In the genomic region with DNA sequence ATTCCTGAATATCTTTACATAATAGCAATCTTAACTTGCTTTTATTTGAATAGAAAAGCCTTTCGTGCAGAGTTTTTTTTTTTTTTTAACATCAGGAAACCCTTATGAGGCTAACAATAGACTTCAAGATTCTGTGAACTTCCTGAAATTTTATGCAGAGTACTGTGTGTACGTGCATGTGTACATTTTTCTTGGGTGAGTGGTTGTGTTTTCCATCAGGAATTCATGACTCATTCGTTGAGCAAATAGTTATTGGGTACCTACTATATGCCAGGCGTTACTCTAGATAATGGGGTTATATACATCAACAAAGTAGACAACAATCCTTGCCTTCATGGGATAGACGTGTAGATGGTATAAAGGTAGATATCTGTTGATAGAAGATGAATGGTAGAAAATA, we compare ENCODE assay signal across 1 cellular context.
A peak's percentile ranks its signal among the peaks of the same experiment; 100 is the strongest.
TF ChIP-seq lines count a peak whose summit lies in the region.

No MANE protein-coding gene starts in this region.

TF ChIP-seq in IMR-90, 13 proteins besides CTCF, POLR2A, EP300 and RAD21 (continued from another document):
- TF ChIP-seq, protein P1, sequence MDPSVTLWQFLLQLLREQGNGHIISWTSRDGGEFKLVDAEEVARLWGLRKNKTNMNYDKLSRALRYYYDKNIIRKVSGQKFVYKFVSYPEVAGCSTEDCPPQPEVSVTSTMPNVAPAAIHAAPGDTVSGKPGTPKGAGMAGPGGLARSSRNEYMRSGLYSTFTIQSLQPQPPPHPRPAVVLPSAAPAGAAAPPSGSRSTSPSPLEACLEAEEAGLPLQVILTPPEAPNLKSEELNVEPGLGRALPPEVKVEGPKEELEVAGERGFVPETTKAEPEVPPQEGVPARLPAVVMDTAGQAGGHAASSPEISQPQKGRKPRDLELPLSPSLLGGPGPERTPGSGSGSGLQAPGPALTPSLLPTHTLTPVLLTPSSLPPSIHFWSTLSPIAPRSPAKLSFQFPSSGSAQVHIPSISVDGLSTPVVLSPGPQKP (IDR thresholded peaks at IDR 0.05; ENCODE audit: borderline replicate concordance, low read depth, low read length): no peak
- no peak for TF ChIP-seq RFX5 (IDR thresholded peaks at IDR 0.05; ENCODE audit: low read depth, low read length)
- TF ChIP-seq BHLHE40 (IDR thresholded peaks at IDR 0.05; ENCODE audit: low read depth, low read length): peak; percentile 19; the same call in 1 of the 2 replicates
- TF ChIP-seq, protein P2, sequence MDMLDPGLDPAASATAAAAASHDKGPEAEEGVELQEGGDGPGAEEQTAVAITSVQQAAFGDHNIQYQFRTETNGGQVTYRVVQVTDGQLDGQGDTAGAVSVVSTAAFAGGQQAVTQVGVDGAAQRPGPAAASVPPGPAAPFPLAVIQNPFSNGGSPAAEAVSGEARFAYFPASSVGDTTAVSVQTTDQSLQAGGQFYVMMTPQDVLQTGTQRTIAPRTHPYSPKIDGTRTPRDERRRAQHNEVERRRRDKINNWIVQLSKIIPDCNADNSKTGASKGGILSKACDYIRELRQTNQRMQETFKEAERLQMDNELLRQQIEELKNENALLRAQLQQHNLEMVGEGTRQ (IDR thresholded peaks at IDR 0.05; ENCODE audit: low read depth, low read length): no peak
